18 cellular contexts compared by ENCODE assay signal in the genomic region with DNA sequence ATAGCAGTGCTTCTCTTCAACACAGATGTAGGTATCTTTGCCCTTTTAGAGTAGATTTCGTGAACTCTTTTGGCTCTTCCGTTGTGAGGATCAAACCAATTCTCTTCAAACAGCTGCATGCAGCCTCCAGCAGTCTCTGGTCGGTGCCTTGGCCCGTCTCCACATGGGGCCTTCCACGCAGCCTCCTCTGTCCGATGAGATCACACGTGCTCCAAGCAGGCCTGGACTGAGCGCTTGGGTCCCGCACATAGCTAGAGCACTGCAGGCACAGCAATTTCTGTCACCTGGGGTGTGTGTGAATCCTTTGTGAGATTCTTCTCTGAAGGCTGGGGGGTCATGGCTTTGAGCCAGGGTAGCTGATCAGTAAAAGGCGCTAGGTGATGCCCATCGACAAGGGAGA.
"Had no signal": no experiment of that assay in that cellular context is flagged by ENCODE, and none has a peak within 500 bp of the region (broad histone marks: within the 10 kb centered on the region; RNA-seq: fewer than 3 reads in every experiment).

No MANE protein-coding gene starts in this region.

- H3K9me3 ChIP-seq: gastrocnemius medialis, lower lobe of right lung, thyroid gland had no signal

- H3K27ac ChIP-seq: brain microvascular endothelial cell, epithelial cell of prostate, gastrocnemius medialis, lower lobe of right lung, spleen, thyroid gland, VCaP had no signal

- H3K4me1 ChIP-seq: gastrocnemius medialis, lower lobe of right lung, spleen had no signal

- H3K4me3 ChIP-seq: gastrocnemius medialis, lower lobe of right lung, spleen, thyroid gland had no signal

- H3K4me3 Mint-ChIP-seq: activated naive CD4-positive, alpha-beta T cell treated with anti-CD3 and anti-CD28 coated beads for 36 hours; activated T-cell treated with anti-CD3 and anti-CD28 coated beads, Interleukin-2, amount 50 U/mL, for 4 hours; effector memory CD8-positive, alpha-beta T cell; neural crest cell had no signal

- H3K27ac Mint-ChIP-seq: activated naive CD4-positive, alpha-beta T cell treated with anti-CD3 and anti-CD28 coated beads for 36 hours; effector memory CD8-positive, alpha-beta T cell had no signal

- H3K36me3 ChIP-seq: brain microvascular endothelial cell, gastrocnemius medialis, lower lobe of right lung, spleen, thyroid gland had no signal

- DNase-seq: activated CD4-positive, alpha-beta T cell treated with anti-CD3 and anti-CD28 coated beads, Interleukin-2, amount 50 U/mL, for 1 hour; activated CD4-positive, CD25-positive, alpha-beta regulatory T cell treated with anti-CD3 and anti-CD28 coated beads, Interleukin-2, amount 50 U/mL, for 72 hours; activated CD8-positive, alpha-beta memory T cell treated with anti-CD3 and anti-CD28 coated beads, Interleukin-2, amount 50 U/mL, for 4 hours; activated naive CD4-positive, alpha-beta T cell treated with anti-CD3 and anti-CD28 coated beads for 36 hours; activated T-cell treated with anti-CD3 and anti-CD28 coated beads, Interleukin-2, amount 50 U/mL, for 4 hours; brain microvascular endothelial cell; effector memory CD8-positive, alpha-beta T cell; lower lobe of right lung; midbrain; spleen; stimulated activated naive CD4-positive, alpha-beta T cell treated with Interleukin-2 at 50 U/mL for 16 hours; SW 1271; T-helper 2 cell; thyroid gland had no signal

- H3K27me3 ChIP-seq: brain microvascular endothelial cell, gastrocnemius medialis, spleen, thyroid gland had no signal

- ATAC-seq: activated T-cell treated with anti-CD3 and anti-CD28 coated beads, Interleukin-2, amount 50 U/mL, for 4 hours; effector memory CD8-positive, alpha-beta T cell had no signal

- H3K9me3 Mint-ChIP-seq: activated naive CD4-positive, alpha-beta T cell treated with anti-CD3 and anti-CD28 coated beads for 36 hours; effector memory CD8-positive, alpha-beta T cell had no signal
